In genomic region chr4:77595361-77595973, GRCh38 we compare ENCODE assay signal across 1 cellular context.
TF ChIP-seq lines count a peak whose summit lies in the region.

No MANE protein-coding gene starts in this region.

TF ChIP-seq in GM12878, 131 proteins besides CTCF, POLR2A, EP300 and RAD21:
- TF ChIP-seq MLLT1 (IDR thresholded peaks at IDR 0.05) (no peak), DPF2 (IDR thresholded peaks at IDR 0.05) (0 out of 2 replicates have a peak, but pooled peaks have one; percentile 22), IKZF1 (conservative IDR thresholded peaks at IDR 0.05) (0 out of 2 replicates have a peak, but pooled peaks have one; percentile 9)
